ENCODE assay signal across 14 cellular contexts in genomic region chr12:49515266-49515665, GRCh38. TPM values are rescaled to one million over a fixed set of nuclear protein-coding genes. Genes with fewer than 3 reads are reported as not detected.
A peak's percentile ranks its signal among the peaks of the same experiment; 100 is the strongest.
DNase-seq lines count a peak whose midpoint lies in the region; ATAC-seq and TF ChIP-seq lines count a peak whose summit lies in the region.
"Had no signal": no experiment of that assay in that cellular context is flagged by ENCODE, and none has a peak within 500 bp of the region (broad histone marks: within the 10 kb centered on the region; RNA-seq: fewer than 3 reads in every experiment).

No MANE protein-coding gene starts in this region.

- no peak overlapping the region for H3K27ac Mint-ChIP-seq in activated naive CD8-positive, alpha-beta T cell treated with anti-CD3 and anti-CD28 coated beads for 36 hours

- H3K9me3 ChIP-seq in esophagus muscularis mucosa: no peaks in the 10 kb centered on the region
- H3K9me3 ChIP-seq: mucosa of descending colon, uterus had no signal

- 71% methylated on average over 5 of the region's 5 CpGs for WGBS in esophagus muscularis mucosa

- H3K4me3 Mint-ChIP-seq in activated naive CD8-positive, alpha-beta T cell treated with anti-CD3 and anti-CD28 coated beads for 36 hours: no peak overlapping the region

- H3K9me3 Mint-ChIP-seq in activated naive CD8-positive, alpha-beta T cell treated with anti-CD3 and anti-CD28 coated beads for 36 hours: no peaks in the 10 kb centered on the region

- no peak for ATAC-seq in GM18520 (IDR thresholded peaks at IDR 0.05; ENCODE audit: unreplicated experiment)
- ATAC-seq: mucosa of descending colon had no signal

- peaks cover 2% of the 10 kb centered on the region for H3K36me3 Mint-ChIP-seq in activated naive CD8-positive, alpha-beta T cell treated with anti-CD3 and anti-CD28 coated beads for 36 hours

- no peaks in the 10 kb centered on the region for H3K27me3 Mint-ChIP-seq in activated naive CD8-positive, alpha-beta T cell treated with anti-CD3 and anti-CD28 coated beads for 36 hours

- DNase-seq in GM04503 (ENCODE audit: low read depth): peak; percentile 18
- DNase-seq in RKO (ENCODE audit: low spot score): peak; percentile 72
- DNase-seq in esophagus muscularis mucosa (ENCODE audit: extremely low spot score): peak; percentile 12
- peak; percentile 58 for DNase-seq in pulmonary artery endothelial cell (ENCODE audit: low read depth, low spot score)
- DNase-seq in activated naive CD8-positive, alpha-beta T cell treated with anti-CD3 and anti-CD28 coated beads for 36 hours: no peak
- DNase-seq in NCI-H1694 (lab: John Stamatoyannopoulos, UW): no peak
- DNase-seq in NCI-H146 treated with DMSO at 0.1 percent for 48 hours (lab: John Stamatoyannopoulos, UW; ENCODE audit: unreplicated experiment): no peak
- DNase-seq: activated CD4-positive, CD25-positive, alpha-beta regulatory T cell treated with anti-CD3 and anti-CD28 coated beads, Interleukin-2, amount 50 U/mL, for 72 hours; activated gamma-delta T cell; cortex of kidney; mucosa of descending colon; NCI-H510A; uterus had no signal

- TF ChIP-seq EP300 in esophagus muscularis mucosa (IDR thresholded peaks at IDR 0.05): no peak

- no peak for TF ChIP-seq CTCF in esophagus muscularis mucosa (IDR thresholded peaks at IDR 0.05)

- peaks cover 0 to 5% (median 0%) of the 10 kb centered on the region in 4 donors for H3K4me1 ChIP-seq in esophagus muscularis mucosa
- H3K4me1 ChIP-seq: uterus had no signal

- TF ChIP-seq POLR2A in esophagus muscularis mucosa (IDR thresholded peaks at IDR 0.05; ENCODE audit: low read depth): no peak

- H3K4me3 ChIP-seq in esophagus muscularis mucosa: no peak overlapping the region
- H3K4me3 ChIP-seq: mucosa of descending colon, uterus had no signal

- peaks cover 6% of the 10 kb centered on the region for H3K4me1 Mint-ChIP-seq in activated naive CD8-positive, alpha-beta T cell treated with anti-CD3 and anti-CD28 coated beads for 36 hours

- no peak overlapping the region for H3K27ac ChIP-seq in esophagus muscularis mucosa (replicated peaks in 1 of 4)
- H3K27ac ChIP-seq: uterus had no signal

- intact Hi-C loops in esophagus muscularis mucosa (cut with DNase I): loop anchor here (2.0 to 10.0 kb wide), 2 partner anchors 156 to 230 kb away; no protein-coding TSS in a partner anchor

- peaks cover 0 to 23% (median 5%) of the 10 kb centered on the region in 4 donors for H3K36me3 ChIP-seq in esophagus muscularis mucosa
- H3K36me3 ChIP-seq: uterus had no signal

- no peaks in the 10 kb centered on the region for H3K27me3 ChIP-seq in esophagus muscularis mucosa
- H3K27me3 ChIP-seq: uterus had no signal

RNA-seq across cellular contexts. Expression of gene KCNH3, which starts 23.6 kb away (rescaled TPM):
- total RNA-seq in esophagus muscularis mucosa: under 1 TPM in 3 of 4 donors, not detected in 1; 0.34 to 0.66 (median 0.65) TPM
- total RNA-seq in pulmonary artery endothelial cell: 0.26 and 0.28 TPM in 2 replicates
- 10 to 100 TPM; 10.2 to 10.9 TPM for total RNA-seq in activated naive CD8-positive, alpha-beta T cell treated with anti-CD3 and anti-CD28 coated beads for 36 hours

RNA-seq across cellular contexts. Expression of gene MCRS1, which starts 52.7 kb away (rescaled TPM):
- 10 to 100 TPM; 43.7 to 71.9 (median 56.4) TPM for total RNA-seq in esophagus muscularis mucosa
- 76.9 and 79.0 TPM in 2 replicates for total RNA-seq in pulmonary artery endothelial cell
- total RNA-seq in activated naive CD8-positive, alpha-beta T cell treated with anti-CD3 and anti-CD28 coated beads for 36 hours: 10 to 100 TPM; 73.6 to 78.2 TPM

Comparison
In these comparisons a context has a peak if more than half of its experiments do, and no peak if none do; other contexts are left out.
1. DNase-seq: peak in GM04503 (single experiment), RKO (single experiment), esophagus muscularis mucosa (single experiment) and pulmonary artery endothelial cell (single experiment); none in activated naive CD8-positive, alpha-beta T cell treated with anti-CD3 and anti-CD28 coated beads for 36 hours (single experiment), NCI-H1694 (single experiment) and NCI-H146 treated with DMSO at 0.1 percent for 48 hours (single experiment).